Comparison of ENCODE assay signal across 27 cellular contexts in the genomic region with DNA sequence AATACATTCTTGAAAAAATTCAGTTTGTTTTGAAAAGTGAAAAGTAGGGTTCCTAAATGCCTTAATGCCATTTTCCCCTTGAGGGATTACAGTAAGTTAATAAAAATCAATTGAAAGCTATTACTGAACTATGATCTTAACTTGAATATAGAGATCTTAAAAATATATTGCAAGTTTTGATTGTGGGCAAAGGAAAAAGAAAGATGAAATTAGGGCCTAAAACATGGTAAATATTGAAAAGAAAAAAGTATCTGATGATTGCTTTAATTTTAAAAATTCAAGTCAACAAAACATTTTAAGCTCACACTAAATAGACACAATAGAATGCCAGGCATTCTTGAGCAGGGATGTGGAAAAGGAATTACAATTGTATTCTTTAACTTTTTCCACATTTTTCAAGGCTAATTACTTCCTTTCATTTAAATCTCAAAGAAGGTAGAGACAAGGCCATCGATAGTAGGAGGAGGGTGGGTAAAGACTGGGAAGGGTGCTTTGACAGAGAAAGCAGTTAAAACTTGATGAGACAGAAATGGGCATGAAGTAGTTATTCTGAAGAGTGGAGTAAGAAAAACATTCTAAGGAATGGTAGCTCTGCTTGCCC.
DNase-seq lines count a peak whose midpoint lies in the region; ATAC-seq and TF ChIP-seq lines count a peak whose summit lies in the region.
"Had no signal": no experiment of that assay in that cellular context is flagged by ENCODE, and none has a peak within 500 bp of the region (broad histone marks: within the 10 kb centered on the region; RNA-seq: fewer than 3 reads in every experiment).

No MANE protein-coding gene starts in this region.

- H3K4me1 ChIP-seq in ES-I3 (ENCODE audit: insufficient read depth, low read length) (peaks cover 44% of the 10 kb centered on the region), Karpas-422 (ENCODE audit: low read length) (peaks cover 21% of the 10 kb centered on the region), endodermal cell (ENCODE audit: control insufficient read depth, insufficient read depth, low read length) (no peaks in the 10 kb centered on the region), Peyer's patch (no peaks in the 10 kb centered on the region)
- H3K4me1 ChIP-seq: lower lobe of right lung, upper lobe of left lung had no signal

- H3K9me3 Mint-ChIP-seq in endodermal cell, result no peaks in the 10 kb centered on the region
- H3K9me3 Mint-ChIP-seq in naive thymus-derived CD8-positive, alpha-beta T cell, result peaks cover 0 to 7% (median 0%) of the 10 kb centered on the region in 9 donors
- no peaks in the 10 kb centered on the region for H3K9me3 Mint-ChIP-seq in activated naive CD4-positive, alpha-beta T cell treated with anti-CD3 and anti-CD28 coated beads for 36 hours
- H3K9me3 Mint-ChIP-seq: stimulated activated memory B cell treated with anti-CD40 and anti-IgM and Interleukin-4, amounts not matched to agents 10 μg/mL and 1 μg/mL and 100 μg/mL, for 72 hours had no signal

- peak overlapping the region; percentile 37 for H3K27ac Mint-ChIP-seq in endodermal cell
- peak overlapping the region in 7 of 10 donors; percentile 0 to 79 (median 29) for H3K27ac Mint-ChIP-seq in naive thymus-derived CD8-positive, alpha-beta T cell
- no peak overlapping the region for H3K27ac Mint-ChIP-seq in activated naive CD4-positive, alpha-beta T cell treated with anti-CD3 and anti-CD28 coated beads for 36 hours
- H3K27ac Mint-ChIP-seq: HFFc6; natural killer cell; stimulated activated memory B cell treated with anti-CD40 and anti-IgM and Interleukin-4, amounts not matched to agents 10 μg/mL and 1 μg/mL and 100 μg/mL, for 72 hours had no signal

- H2AFZ ChIP-seq in Karpas-422 (ENCODE audit: low read length), result no peak overlapping the region

- CTCF ChIA-PET in activated naive CD4-positive, alpha-beta T cell treated with anti-CD3 and anti-CD28 coated beads for 36 hours (lab: Charles Lee), result no interaction called here

- POLR2A ChIA-PET in naive thymus-derived CD8-positive, alpha-beta T cell (lab: Charles Lee), result no interaction called here

- 9 to 23% methylated on average over 1 of the region's 1 CpG for WGBS in endodermal cell (ENCODE audit: insufficient coverage in 1 of 2, insufficient read length in 1 of 2), 2 experiments

- no peaks in the 10 kb centered on the region for H3K79me2 ChIP-seq in Karpas-422 (ENCODE audit: low read length)

- ATAC-seq in naive thymus-derived CD8-positive, alpha-beta T cell, result no peak
- no peak for ATAC-seq in GM19324 (IDR thresholded peaks at IDR 0.05; ENCODE audit: low FRiP score, unreplicated experiment)
- ATAC-seq: lower lobe of right lung; natural killer cell; stimulated activated memory B cell treated with anti-CD40 and anti-IgM and Interleukin-4, amounts not matched to agents 10 μg/mL and 1 μg/mL and 100 μg/mL, for 72 hours had no signal

- no peaks in the 10 kb centered on the region for H4K20me1 ChIP-seq in Karpas-422 (ENCODE audit: insufficient read depth, low read depth, low read length)

- H3K27ac ChIP-seq in Karpas-422 (ENCODE audit: low read length) (peak overlapping the region; percentile 15), endodermal cell (ENCODE audit: low read depth, low read length) (peak overlapping the region; percentile 5), Peyer's patch (no peak overlapping the region)
- H3K27ac ChIP-seq: lower lobe of right lung, upper lobe of left lung had no signal

- H3K4me3 Mint-ChIP-seq in endodermal cell, result no peak overlapping the region
- no peak overlapping the region for H3K4me3 Mint-ChIP-seq in naive thymus-derived CD8-positive, alpha-beta T cell
- H3K4me3 Mint-ChIP-seq in activated naive CD4-positive, alpha-beta T cell treated with anti-CD3 and anti-CD28 coated beads for 36 hours, result no peak overlapping the region
- H3K4me3 Mint-ChIP-seq: HFFc6; natural killer cell; stimulated activated memory B cell treated with anti-CD40 and anti-IgM and Interleukin-4, amounts not matched to agents 10 μg/mL and 1 μg/mL and 100 μg/mL, for 72 hours had no signal

- no peaks in the 10 kb centered on the region for H3K9me3 ChIP-seq in ES-I3 (ENCODE audit: control insufficient read depth, insufficient read depth, low read length)
- H3K9me3 ChIP-seq in Karpas-422 (ENCODE audit: low read length), result no peaks in the 10 kb centered on the region
- no peaks in the 10 kb centered on the region for H3K9me3 ChIP-seq in endodermal cell (ENCODE audit: control insufficient read depth, low read length)
- no peaks in the 10 kb centered on the region for H3K9me3 ChIP-seq in Peyer's patch
- H3K9me3 ChIP-seq: lower lobe of right lung, upper lobe of left lung had no signal

- H3K9ac ChIP-seq in ES-I3 (ENCODE audit: low read depth, low read length) (peak overlapping the region; percentile 14; the same call in 1 of the 2 replicates), Karpas-422 (ENCODE audit: low read length) (no peak overlapping the region), endodermal cell (ENCODE audit: extremely low read depth, low read length, poor library complexity, severe bottlenecking) (no peak overlapping the region)

- no peaks in the 10 kb centered on the region for H3K27me3 Mint-ChIP-seq in endodermal cell (ENCODE audit: insufficient read depth)
- H3K27me3 Mint-ChIP-seq in naive thymus-derived CD8-positive, alpha-beta T cell, result no peaks in the 10 kb centered on the region
- H3K27me3 Mint-ChIP-seq in activated naive CD4-positive, alpha-beta T cell treated with anti-CD3 and anti-CD28 coated beads for 36 hours (ENCODE audit: low read depth), result no peaks in the 10 kb centered on the region
- H3K27me3 Mint-ChIP-seq: stimulated activated memory B cell treated with anti-CD40 and anti-IgM and Interleukin-4, amounts not matched to agents 10 μg/mL and 1 μg/mL and 100 μg/mL, for 72 hours had no signal

- H3K36me3 Mint-ChIP-seq in endodermal cell (ENCODE audit: low read depth), result no peaks in the 10 kb centered on the region
- H3K36me3 Mint-ChIP-seq in naive thymus-derived CD8-positive, alpha-beta T cell, result peaks cover 16 to 67% (median 49%) of the 10 kb centered on the region in 3 donors
- peaks cover 9% of the 10 kb centered on the region for H3K36me3 Mint-ChIP-seq in activated naive CD4-positive, alpha-beta T cell treated with anti-CD3 and anti-CD28 coated beads for 36 hours (ENCODE audit: low read depth)
- H3K36me3 Mint-ChIP-seq: natural killer cell; stimulated activated memory B cell treated with anti-CD40 and anti-IgM and Interleukin-4, amounts not matched to agents 10 μg/mL and 1 μg/mL and 100 μg/mL, for 72 hours had no signal

- TF ChIP-seq CTCF in endodermal cell (conservative IDR thresholded peaks at IDR 0.05) (no peak), Peyer's patch (IDR thresholded peaks at IDR 0.05) (no peak)

- peaks cover 20% of the 10 kb centered on the region for H3K4me1 Mint-ChIP-seq in endodermal cell
- peaks cover 4 to 11% (median 6%) of the 10 kb centered on the region in 4 donors for H3K4me1 Mint-ChIP-seq in naive thymus-derived CD8-positive, alpha-beta T cell
- H3K4me1 Mint-ChIP-seq in activated naive CD4-positive, alpha-beta T cell treated with anti-CD3 and anti-CD28 coated beads for 36 hours (ENCODE audit: low read depth), result peaks cover 11% of the 10 kb centered on the region
- H3K4me1 Mint-ChIP-seq: natural killer cell; stimulated activated memory B cell treated with anti-CD40 and anti-IgM and Interleukin-4, amounts not matched to agents 10 μg/mL and 1 μg/mL and 100 μg/mL, for 72 hours had no signal

- no peaks in the 10 kb centered on the region for H3K36me3 ChIP-seq in ES-I3 (ENCODE audit: insufficient read depth, low read length)
- 0 out of 2 replicates have a peak, but pooled peaks cover 6% of the 10 kb centered on the region for H3K36me3 ChIP-seq in Karpas-422 (ENCODE audit: insufficient read depth, low read length)
- no peaks in the 10 kb centered on the region for H3K36me3 ChIP-seq in endodermal cell (ENCODE audit: control insufficient read depth, insufficient read depth, low read length)
- H3K36me3 ChIP-seq in Peyer's patch, result no peaks in the 10 kb centered on the region
- H3K36me3 ChIP-seq: lower lobe of right lung, upper lobe of left lung had no signal

- intact Hi-C loops in activated naive CD4-positive, alpha-beta T cell treated with anti-CD3 and anti-CD28 coated beads for 36 hours (cut with micrococcal nuclease), result no loop called here

- no peaks in the 10 kb centered on the region for H3K9me2 ChIP-seq in Karpas-422 (replicated peaks; ENCODE audit: insufficient read depth, low read length)

- H3K27me3 ChIP-seq in Karpas-422 (ENCODE audit: low read length) (no peaks in the 10 kb centered on the region), endodermal cell (ENCODE audit: control insufficient read depth, insufficient read depth, low read length, poor library complexity, severe bottlenecking) (no peaks in the 10 kb centered on the region), Peyer's patch (no peaks in the 10 kb centered on the region)
- H3K27me3 ChIP-seq: upper lobe of left lung had no signal

- H3K4me3 ChIP-seq in Karpas-422 (ENCODE audit: low read length), result no peak overlapping the region
- H3K4me3 ChIP-seq in endodermal cell (ENCODE audit: low read length), result no peak overlapping the region
- no peak overlapping the region for H3K4me3 ChIP-seq in Peyer's patch
- H3K4me3 ChIP-seq: lower lobe of right lung, upper lobe of left lung had no signal

- TF ChIP-seq POLR2A in Peyer's patch (IDR thresholded peaks at IDR 0.05), result no peak

- no peak for DNase-seq in Karpas-422
- no peak for DNase-seq in endodermal cell
- no peak for DNase-seq in naive thymus-derived CD8-positive, alpha-beta T cell
- DNase-seq in NCI-H1092 (lab: John Stamatoyannopoulos, UW), result no peak
- no peak for DNase-seq in Peyer's patch
- DNase-seq in activated naive CD4-positive, alpha-beta T cell treated with anti-CD3 and anti-CD28 coated beads for 36 hours, result no peak
- DNase-seq: activated CD4-positive, alpha-beta T cell treated with anti-CD3 and anti-CD28 coated beads, Interleukin-2, amount 50 U/mL, for 48 hours; activated CD4-positive, CD25-positive, alpha-beta regulatory T cell treated with anti-CD3 and anti-CD28 coated beads, Interleukin-2, amount 50 U/mL, for 72 hours; activated CD8-positive, alpha-beta memory T cell treated with anti-CD3 and anti-CD28 coated beads, Interleukin-2, amount 50 U/mL, for 48 hours; activated naive CD4-positive, alpha-beta T cell treated with anti-CD3 and anti-CD28 coated beads, Interleukin-2, amount 50 U/mL, for 16 hours; DMS153; effector CD4-positive, alpha-beta T cell; erythroblast; glutamatergic neuron; HFFc6; KG1; lower lobe of right lung; MM.1S; natural killer cell; NCI-H1417 treated with DMSO at 0.1 percent for 48 hours; NCI-H2081; NCI-H69; SHP77 treated with DMSO at 0.1 percent for 48 hours; upper lobe of left lung had no signal

- no peak overlapping the region for H3K4me2 ChIP-seq in Karpas-422 (ENCODE audit: low read depth, low read length, poor library complexity, severe bottlenecking)

Comparison
In these comparisons a context has a peak if more than half of its experiments do, and no peak if none do; other contexts are left out.
1. H3K27ac ChIP-seq: peak in Karpas-422 (single experiment) and endodermal cell (single experiment); none in Peyer's patch (0 of 4).